ENCODE assay signal across 29 cellular contexts in genomic region chr13:103354189-103354588, GRCh38.
"Had no signal": no experiment of that assay in that cellular context is flagged by ENCODE, and none has a peak within 500 bp of the region (broad histone marks: within the 10 kb centered on the region; RNA-seq: fewer than 3 reads in every experiment).

No MANE protein-coding gene starts in this region.

- H3K27me3 ChIP-seq: adrenal gland, ascending aorta, gastroesophageal sphincter, hepatocyte, pancreas, sigmoid colon, suprapubic skin, tibial artery had no signal

- H3K4me1 Mint-ChIP-seq: activated CD4-positive, alpha-beta T cell treated with anti-CD3 and anti-CD28 coated beads for 36 hours; activated CD8-positive, alpha-beta memory T cell treated with anti-CD3 and anti-CD28 coated beads, Interleukin-2, amount 10 ng/mL, durations not matched to agents 7 days and 5 days; activated naive CD4-positive, alpha-beta T cell treated with anti-CD3 and anti-CD28 coated beads, Interleukin-2, amount 50 U/mL, for 24 hours; T-cell had no signal

- H3K4me3 ChIP-seq: adrenal gland, ascending aorta, gastroesophageal sphincter, hepatocyte, pancreas, prostate gland, sigmoid colon, smooth muscle cell, suprapubic skin, tibial artery had no signal

- H3K27ac ChIP-seq: adrenal gland, ascending aorta, gastroesophageal sphincter, hepatocyte, pancreas, prostate gland, sigmoid colon, suprapubic skin, tibial artery had no signal

- H3K9me3 Mint-ChIP-seq: nephron progenitor cell had no signal

- H3K9me3 ChIP-seq: adrenal gland, ascending aorta, gastroesophageal sphincter, pancreas, prostate gland, sigmoid colon, suprapubic skin, tibial artery had no signal

- H3K36me3 ChIP-seq: adrenal gland, ascending aorta, gastroesophageal sphincter, pancreas, prostate gland, sigmoid colon, suprapubic skin, tibial artery had no signal

- H3K79me2 ChIP-seq: hepatocyte had no signal

- H3K27me3 Mint-ChIP-seq: activated CD4-positive, alpha-beta T cell treated with anti-CD3 and anti-CD28 coated beads for 36 hours; activated CD8-positive, alpha-beta memory T cell treated with anti-CD3 and anti-CD28 coated beads, Interleukin-2, amount 10 ng/mL, durations not matched to agents 7 days and 5 days; activated naive CD4-positive, alpha-beta T cell treated with anti-CD3 and anti-CD28 coated beads, Interleukin-2, amount 50 U/mL, for 24 hours; effector memory CD8-positive, alpha-beta T cell; T-cell had no signal

- H3K27ac Mint-ChIP-seq: activated CD4-positive, alpha-beta T cell treated with anti-CD3 and anti-CD28 coated beads for 36 hours; activated CD8-positive, alpha-beta memory T cell treated with anti-CD3 and anti-CD28 coated beads, Interleukin-2, amount 10 ng/mL, durations not matched to agents 7 days and 5 days; activated CD8-positive, alpha-beta T cell treated with anti-CD3 and anti-CD28 coated beads, Interleukin-2, amount 10 ng/mL, durations not matched to agents 7 days and 5 days; activated naive CD4-positive, alpha-beta T cell treated with anti-CD3 and anti-CD28 coated beads, Interleukin-2, amount 50 U/mL, for 24 hours; activated T-helper 2 cell treated with anti-CD3 and anti-CD28 coated beads, Interferon-gamma antibody, Interleukin-2, Interleukin-4, amounts not matched to agents 10 μg/mL and 5 μg/mL and 100 μg/mL, durations not matched to agents 14 hours and 24 hours and 36 hours; effector memory CD8-positive, alpha-beta T cell; nephron progenitor cell; T-cell had no signal

- H2AFZ ChIP-seq: hepatocyte had no signal

- DNase-seq: activated CD4-positive, alpha-beta T cell treated with anti-CD3 and anti-CD28 coated beads for 36 hours; activated CD4-positive, CD25-positive, alpha-beta regulatory T cell; activated CD8-positive, alpha-beta memory T cell treated with anti-CD3 and anti-CD28 coated beads, Interleukin-2, amount 10 ng/mL, durations not matched to agents 7 days and 5 days; activated CD8-positive, alpha-beta T cell treated with anti-CD3 and anti-CD28 coated beads, Interleukin-2, amount 10 ng/mL, durations not matched to agents 7 days and 5 days; activated T-cell treated with anti-CD3 and anti-CD28 coated beads, Interleukin-2, amount 50 U/mL, for 48 hours; adrenal gland; caudate nucleus; cortex of kidney; effector memory CD8-positive, alpha-beta T cell; erythroblast; left cardiac atrium; left ventricle myocardium superior; nephron progenitor cell; pancreas; retina; sigmoid colon; stimulated activated CD4-positive, alpha-beta T cell treated with anti-CD3 and anti-CD28 coated beads, Interleukin-15, amount 100 ng/mL, for 24 hours; stimulated activated CD4-positive, alpha-beta T cell treated with anti-CD3 and anti-CD28 coated beads, Interleukin-2, amount 100 ng/mL, for 24 hours; stimulated activated naive CD4-positive, alpha-beta T cell; T-cell; tibial artery had no signal

- H3K4me3 Mint-ChIP-seq: activated CD4-positive, alpha-beta T cell treated with anti-CD3 and anti-CD28 coated beads for 36 hours; activated CD8-positive, alpha-beta memory T cell treated with anti-CD3 and anti-CD28 coated beads, Interleukin-2, amount 10 ng/mL, durations not matched to agents 7 days and 5 days; activated CD8-positive, alpha-beta T cell treated with anti-CD3 and anti-CD28 coated beads, Interleukin-2, amount 10 ng/mL, durations not matched to agents 7 days and 5 days; activated naive CD4-positive, alpha-beta T cell treated with anti-CD3 and anti-CD28 coated beads, Interleukin-2, amount 50 U/mL, for 24 hours; effector memory CD8-positive, alpha-beta T cell; nephron progenitor cell; T-cell had no signal

- H3K4me1 ChIP-seq: ascending aorta, gastroesophageal sphincter, pancreas, prostate gland, suprapubic skin, tibial artery had no signal

- H3K36me3 Mint-ChIP-seq: activated CD8-positive, alpha-beta memory T cell treated with anti-CD3 and anti-CD28 coated beads, Interleukin-2, amount 10 ng/mL, durations not matched to agents 7 days and 5 days; activated naive CD4-positive, alpha-beta T cell treated with anti-CD3 and anti-CD28 coated beads, Interleukin-2, amount 50 U/mL, for 24 hours; T-cell had no signal

- H3K4me2 ChIP-seq: hepatocyte, smooth muscle cell had no signal
